30 cellular contexts compared by ENCODE assay signal in genomic region chr7:107728276-107728675, GRCh38.
"Had no signal": no experiment of that assay in that cellular context is flagged by ENCODE, and none has a peak within 500 bp of the region (broad histone marks: within the 10 kb centered on the region; RNA-seq: fewer than 3 reads in every experiment).

No MANE protein-coding gene starts in this region.

- H3K27ac ChIP-seq: esophagus muscularis mucosa, gastroesophageal sphincter had no signal

- ATAC-seq: activated CD4-positive, alpha-beta T cell treated with anti-CD3 and anti-CD28 coated beads for 36 hours; activated CD8-positive, alpha-beta memory T cell treated with anti-CD3 and anti-CD28 coated beads, Interleukin-2, amount 10 ng/mL, durations not matched to agents 7 days and 5 days; activated CD8-positive, alpha-beta T cell treated with anti-CD3 and anti-CD28 coated beads, Interleukin-2, amount 10 ng/mL, durations not matched to agents 7 days and 5 days; activated T-helper 17 cell treated with anti-CD3 and anti-CD28 coated beads, Interleukin-2, amount 50 U/mL, for 72 hours; effector memory CD8-positive, alpha-beta T cell; gastroesophageal sphincter; T-helper 17 cell had no signal

- H3K9me3 ChIP-seq: esophagus muscularis mucosa, gastroesophageal sphincter had no signal

- H3K4me1 ChIP-seq: esophagus muscularis mucosa, gastroesophageal sphincter had no signal

- H3K9me3 Mint-ChIP-seq: activated B cell treated with CpG ODN at 0.5 μM for 24 hours; activated CD4-positive, alpha-beta T cell treated with anti-CD3 and anti-CD28 coated beads, Interleukin-2, amount 10 ng/mL, durations not matched to agents 24 days and 14 days; activated T-helper 17 cell treated with anti-CD3 and anti-CD28 coated beads, Interleukin-2, amount 50 U/mL, for 72 hours; effector memory CD8-positive, alpha-beta T cell; T-helper 2 cell treated with Interferon-gamma antibody and Interleukin-4, amounts not matched to agents 5 μg/mL and 100 μg/mL, for 36 hours had no signal

- H3K4me3 ChIP-seq: esophagus muscularis mucosa, gastroesophageal sphincter had no signal

- H3K4me3 Mint-ChIP-seq: activated B cell treated with CpG ODN at 0.5 μM for 24 hours; activated CD4-positive, alpha-beta memory T cell treated with anti-CD3 and anti-CD28 coated beads for 36 hours; activated CD4-positive, alpha-beta T cell treated with anti-CD3 and anti-CD28 coated beads for 36 hours; activated CD4-positive, alpha-beta T cell treated with anti-CD3 and anti-CD28 coated beads, Interleukin-2, amount 10 ng/mL, durations not matched to agents 24 days and 14 days; activated CD8-positive, alpha-beta memory T cell treated with anti-CD3 and anti-CD28 coated beads, Interleukin-2, amount 10 ng/mL, durations not matched to agents 7 days and 5 days; activated CD8-positive, alpha-beta T cell treated with anti-CD3 and anti-CD28 coated beads, Interleukin-2, amount 10 ng/mL, durations not matched to agents 7 days and 5 days; activated naive CD8-positive, alpha-beta T cell; activated T-helper 17 cell treated with anti-CD3 and anti-CD28 coated beads, Interleukin-2, amount 50 U/mL, for 72 hours; effector memory CD8-positive, alpha-beta T cell; T-helper 17 cell; T-helper 2 cell treated with Interferon-gamma antibody and Interleukin-4, amounts not matched to agents 5 μg/mL and 100 μg/mL, for 36 hours had no signal

- H3K27ac Mint-ChIP-seq: activated B cell treated with CpG ODN at 0.5 μM for 24 hours; activated CD4-positive, alpha-beta memory T cell treated with anti-CD3 and anti-CD28 coated beads for 36 hours; activated CD4-positive, alpha-beta T cell treated with anti-CD3 and anti-CD28 coated beads for 36 hours; activated CD4-positive, alpha-beta T cell treated with anti-CD3 and anti-CD28 coated beads, Interleukin-2, amount 10 ng/mL, durations not matched to agents 24 days and 14 days; activated CD8-positive, alpha-beta memory T cell treated with anti-CD3 and anti-CD28 coated beads, Interleukin-2, amount 10 ng/mL, durations not matched to agents 7 days and 5 days; activated CD8-positive, alpha-beta T cell treated with anti-CD3 and anti-CD28 coated beads, Interleukin-2, amount 10 ng/mL, durations not matched to agents 7 days and 5 days; activated naive CD8-positive, alpha-beta T cell; activated T-helper 17 cell treated with anti-CD3 and anti-CD28 coated beads, Interleukin-2, amount 50 U/mL, for 72 hours; effector memory CD8-positive, alpha-beta T cell; T-helper 17 cell; T-helper 2 cell treated with Interferon-gamma antibody and Interleukin-4, amounts not matched to agents 5 μg/mL and 100 μg/mL, for 36 hours had no signal

- H3K4me1 Mint-ChIP-seq: activated B cell treated with CpG ODN at 0.5 μM for 24 hours; activated CD4-positive, alpha-beta T cell treated with anti-CD3 and anti-CD28 coated beads for 36 hours; activated CD4-positive, alpha-beta T cell treated with anti-CD3 and anti-CD28 coated beads, Interleukin-2, amount 10 ng/mL, durations not matched to agents 24 days and 14 days; activated CD8-positive, alpha-beta memory T cell treated with anti-CD3 and anti-CD28 coated beads, Interleukin-2, amount 10 ng/mL, durations not matched to agents 7 days and 5 days; activated T-helper 17 cell treated with anti-CD3 and anti-CD28 coated beads, Interleukin-2, amount 50 U/mL, for 72 hours had no signal

- H3K36me3 Mint-ChIP-seq: activated CD4-positive, alpha-beta memory T cell treated with anti-CD3 and anti-CD28 coated beads for 36 hours; activated CD8-positive, alpha-beta memory T cell treated with anti-CD3 and anti-CD28 coated beads, Interleukin-2, amount 10 ng/mL, durations not matched to agents 7 days and 5 days had no signal

- H3K36me3 ChIP-seq: esophagus muscularis mucosa, gastroesophageal sphincter, WERI-Rb-1 had no signal

- DNase-seq: activated B cell treated with CpG ODN at 0.5 μM for 24 hours; activated CD4-positive, alpha-beta memory T cell treated with anti-CD3 and anti-CD28 coated beads for 36 hours; activated CD4-positive, alpha-beta T cell treated with anti-CD3 and anti-CD28 coated beads for 36 hours; activated CD4-positive, alpha-beta T cell treated with anti-CD3 and anti-CD28 coated beads, Interleukin-2, amount 10 ng/mL, durations not matched to agents 24 days and 14 days; activated CD4-positive, CD25-positive, alpha-beta regulatory T cell treated with anti-CD3 and anti-CD28 coated beads, Interleukin-2, amount 50 U/mL, for 72 hours; activated CD8-positive, alpha-beta memory T cell treated with anti-CD3 and anti-CD28 coated beads, Interleukin-2, amount 10 ng/mL, durations not matched to agents 7 days and 5 days; activated CD8-positive, alpha-beta memory T cell treated with anti-CD3 and anti-CD28 coated beads, Interleukin-2, amount 50 U/mL, for 4 hours; activated CD8-positive, alpha-beta T cell treated with anti-CD3 and anti-CD28 coated beads, Interleukin-2, amount 10 ng/mL, durations not matched to agents 7 days and 5 days; activated effector memory CD4-positive, alpha-beta T cell treated with Interleukin-2 at 50 U/mL for 16 hours; activated gamma-delta T cell treated with Interleukin-2 at 50 U/mL for 16 hours; activated naive CD4-positive, alpha-beta T cell treated with anti-CD3 and anti-CD28 coated beads, Interleukin-2, amount 50 U/mL, for 16 hours; activated naive CD4-positive, alpha-beta T cell treated with Interleukin-2 at 50 U/mL for 16 hours; activated T-cell treated with anti-CD3 and anti-CD28 coated beads, Interleukin-2, amount 50 U/mL, for 1 hour; amniotic stem cell; anterior cingulate cortex; caudate nucleus; cortex of kidney; dermis blood vessel endothelial cell; effector CD4-positive, alpha-beta T cell; effector memory CD8-positive, alpha-beta T cell; foreskin melanocyte; T-helper 1 cell; T-helper 17 cell; T1000 had no signal
